In genomic region chr1:36787312-36787711, GRCh38 we compare ENCODE assay signal across 24 cellular contexts.
A peak's percentile ranks its signal among the peaks of the same experiment; 100 is the strongest.
DNase-seq lines count a peak whose midpoint lies in the region; TF ChIP-seq lines count a peak whose summit lies in the region.
"Had no signal": no experiment of that assay in that cellular context is flagged by ENCODE, and none has a peak within 500 bp of the region (broad histone marks: within the 10 kb centered on the region; RNA-seq: fewer than 3 reads in every experiment).

No MANE protein-coding gene starts in this region.

- H3K4me3 ChIP-seq in BE2C (ENCODE audit: low read depth, low read length) (0 out of 2 replicates have a peak overlapping the region, but pooled peaks have one; percentile 1), Loucy (ENCODE audit: low read length, poor library complexity, severe bottlenecking) (no peak overlapping the region)
- no peak overlapping the region for H3K4me3 ChIP-seq in BLaER1 treated with 17β-estradiol and CSF1 and Interleukin-3, amounts not matched to agents 10 nM and 100 nM
- H3K4me3 ChIP-seq: GM12878, MG63 had no signal

- H3K36me3 ChIP-seq in BE2C (no peaks in the 10 kb centered on the region), Loucy (ENCODE audit: insufficient read depth, low read length) (no peaks in the 10 kb centered on the region)
- H3K36me3 ChIP-seq in BLaER1 treated with 17β-estradiol and CSF1 and Interleukin-3, amounts not matched to agents 10 nM and 100 nM: no peaks in the 10 kb centered on the region
- H3K36me3 ChIP-seq: MG63 had no signal

- H3K27me3 Mint-ChIP-seq in activated T-helper 2 cell treated with anti-CD3 and anti-CD28 coated beads, Interferon-gamma antibody, Interleukin-2, Interleukin-4, amounts not matched to agents 10 μg/mL and 5 μg/mL and 100 μg/mL, durations not matched to agents 14 hours and 24 hours and 36 hours (ENCODE audit: low read depth): no peaks in the 10 kb centered on the region

- H3K9me2 ChIP-seq in Loucy (replicated peaks; ENCODE audit: low read depth, low read length): no peaks in the 10 kb centered on the region

- H3K4me1 Mint-ChIP-seq in activated T-helper 2 cell treated with anti-CD3 and anti-CD28 coated beads, Interferon-gamma antibody, Interleukin-2, Interleukin-4, amounts not matched to agents 10 μg/mL and 5 μg/mL and 100 μg/mL, durations not matched to agents 14 hours and 24 hours and 36 hours (ENCODE audit: low read depth): no peaks in the 10 kb centered on the region
- H3K4me1 Mint-ChIP-seq: CD14-positive monocyte had no signal

- DNase-seq in BE2C: peak; percentile 30
- peak; percentile 61 for DNase-seq in NCI-H82 (lab: John Stamatoyannopoulos, UW)
- no peak for DNase-seq in SIG-M5 treated with dmso at 0.1 percent for 504 hours (lab: John Stamatoyannopoulos, UW; ENCODE audit: unreplicated experiment)
- no peak for DNase-seq in activated T-helper 2 cell treated with anti-CD3 and anti-CD28 coated beads, Interferon-gamma antibody, Interleukin-2, Interleukin-4, amounts not matched to agents 10 μg/mL and 5 μg/mL and 100 μg/mL, durations not matched to agents 14 hours and 24 hours and 36 hours (ENCODE audit: low spot score)
- DNase-seq in SKM-1 treated with dmso at 0.1 percent for 144 hours (lab: John Stamatoyannopoulos, UW; ENCODE audit: unreplicated experiment): no peak
- DNase-seq in amygdala (lab: John Stamatoyannopoulos, UW): no peak
- DNase-seq: DMS153, EL, HFFc6, IMR-90, MG63, NCI-H1048, NCI-H146, NCI-H2081 treated with DMSO at 0.1 percent for 48 hours, NCI-H345, PC-3, SIG-M5, T-helper 2 cell had no signal

- H3K36me3 Mint-ChIP-seq in activated T-helper 2 cell treated with anti-CD3 and anti-CD28 coated beads, Interferon-gamma antibody, Interleukin-2, Interleukin-4, amounts not matched to agents 10 μg/mL and 5 μg/mL and 100 μg/mL, durations not matched to agents 14 hours and 24 hours and 36 hours (ENCODE audit: low read depth): no peaks in the 10 kb centered on the region
- H3K36me3 Mint-ChIP-seq: CD14-positive monocyte had no signal

- TF ChIP-seq CTCF in BE2C (IDR thresholded peaks at IDR 0.05; ENCODE audit: low read depth, low read length): no peak
- TF ChIP-seq CTCF in Loucy (conservative IDR thresholded peaks at IDR 0.05; ENCODE audit: low read length): no peak

- no peaks in the 10 kb centered on the region for H3K9me3 ChIP-seq in BE2C
- no peaks in the 10 kb centered on the region for H3K9me3 ChIP-seq in BLaER1 treated with 17β-estradiol and CSF1 and Interleukin-3, amounts not matched to agents 10 nM and 100 nM (replicated peaks in 1 of 11)
- no peaks in the 10 kb centered on the region for H3K9me3 ChIP-seq in Loucy (ENCODE audit: insufficient read depth, low read depth, low read length)
- H3K9me3 ChIP-seq: MG63 had no signal

- no peaks in the 10 kb centered on the region for H3K27me3 ChIP-seq in BE2C
- H3K27me3 ChIP-seq in BLaER1 treated with 17β-estradiol and CSF1 and Interleukin-3, amounts not matched to agents 10 nM and 100 nM: no peaks in the 10 kb centered on the region
- H3K27me3 ChIP-seq in Loucy (ENCODE audit: insufficient read depth, low read length, poor library complexity, severe bottlenecking): no peaks in the 10 kb centered on the region
- H3K27me3 ChIP-seq: MG63 had no signal

- no peaks in the 10 kb centered on the region for H3F3A ChIP-seq in Loucy (ENCODE audit: low read depth)

- H2AFZ ChIP-seq in Loucy (ENCODE audit: low read length): peak overlapping the region; percentile 28; the same call in 1 of the 2 replicates

- H3K27ac ChIP-seq in BLaER1 treated with 17β-estradiol and CSF1 and Interleukin-3, amounts not matched to agents 10 nM and 100 nM: no peak overlapping the region
- H3K27ac ChIP-seq: HL-60, RWPE1 had no signal

- no peak overlapping the region for H3K9ac ChIP-seq in BLaER1 treated with 17β-estradiol and CSF1 and Interleukin-3, amounts not matched to agents 10 nM and 100 nM
- H3K9ac ChIP-seq in Loucy (ENCODE audit: low read depth, low read length, poor library complexity, severe bottlenecking): no peak overlapping the region

- H3K79me2 ChIP-seq in Loucy (ENCODE audit: insufficient read depth, low read length): no peaks in the 10 kb centered on the region

- H3K4me2 ChIP-seq in BLaER1 treated with 17β-estradiol and CSF1 and Interleukin-3, amounts not matched to agents 10 nM and 100 nM: peak overlapping the region in 7 of 11 experiments; percentile 1 to 45 (median 32); a peak in 8 of 22 replicates
- H3K4me2 ChIP-seq in Loucy (ENCODE audit: low read depth, low read length, poor library complexity, severe bottlenecking): no peak overlapping the region

- H3K4me1 ChIP-seq in BE2C: peaks cover 6% of the 10 kb centered on the region
- peaks cover 0 to 43% (median 31%) of the 10 kb centered on the region in 10 experiments; a peak in 17 of 20 replicates for H3K4me1 ChIP-seq in BLaER1 treated with 17β-estradiol and CSF1 and Interleukin-3, amounts not matched to agents 10 nM and 100 nM
- H3K4me1 ChIP-seq in Loucy (ENCODE audit: insufficient read depth, low read length, poor library complexity, severe bottlenecking): no peaks in the 10 kb centered on the region

- no peak overlapping the region for H3K27ac Mint-ChIP-seq in activated T-helper 2 cell treated with anti-CD3 and anti-CD28 coated beads, Interferon-gamma antibody, Interleukin-2, Interleukin-4, amounts not matched to agents 10 μg/mL and 5 μg/mL and 100 μg/mL, durations not matched to agents 14 hours and 24 hours and 36 hours
- H3K27ac Mint-ChIP-seq: HFFc6 had no signal

- no peaks in the 10 kb centered on the region for H3K9me3 Mint-ChIP-seq in activated T-helper 2 cell treated with anti-CD3 and anti-CD28 coated beads, Interferon-gamma antibody, Interleukin-2, Interleukin-4, amounts not matched to agents 10 μg/mL and 5 μg/mL and 100 μg/mL, durations not matched to agents 14 hours and 24 hours and 36 hours

- intact Hi-C loops in activated T-helper 2 cell treated with anti-CD3 and anti-CD28 coated beads, Interferon-gamma antibody, Interleukin-2, Interleukin-4, amounts not matched to agents 10 μg/mL and 5 μg/mL and 100 μg/mL, durations not matched to agents 14 hours and 24 hours and 36 hours (cut with micrococcal nuclease): no loop called here

- no peak overlapping the region for H3K4me3 Mint-ChIP-seq in activated T-helper 2 cell treated with anti-CD3 and anti-CD28 coated beads, Interferon-gamma antibody, Interleukin-2, Interleukin-4, amounts not matched to agents 10 μg/mL and 5 μg/mL and 100 μg/mL, durations not matched to agents 14 hours and 24 hours and 36 hours (ENCODE audit: low read depth)
- H3K4me3 Mint-ChIP-seq: CD14-positive monocyte, HFFc6 had no signal

- H4K20me1 ChIP-seq in BLaER1 treated with 17β-estradiol and CSF1 and Interleukin-3, amounts not matched to agents 10 nM and 100 nM: no peaks in the 10 kb centered on the region
- H4K20me1 ChIP-seq in Loucy (ENCODE audit: insufficient read depth, low read length, poor library complexity, severe bottlenecking): no peaks in the 10 kb centered on the region

Comparison
In these comparisons a context has a peak if more than half of its experiments do, and no peak if none do; other contexts are left out.
1. DNase-seq: peak in BE2C (single experiment) and NCI-H82 (single experiment); none in SIG-M5 treated with dmso at 0.1 percent for 504 hours (single experiment), activated T-helper 2 cell treated with anti-CD3 and anti-CD28 coated beads, Interferon-gamma antibody, Interleukin-2, Interleukin-4, amounts not matched to agents 10 μg/mL and 5 μg/mL and 100 μg/mL, durations not matched to agents 14 hours and 24 hours and 36 hours (single experiment), SKM-1 treated with dmso at 0.1 percent for 144 hours (single experiment) and amygdala (0 of 56).